ENCODE assay signal across 6 cellular contexts in the genomic region with DNA sequence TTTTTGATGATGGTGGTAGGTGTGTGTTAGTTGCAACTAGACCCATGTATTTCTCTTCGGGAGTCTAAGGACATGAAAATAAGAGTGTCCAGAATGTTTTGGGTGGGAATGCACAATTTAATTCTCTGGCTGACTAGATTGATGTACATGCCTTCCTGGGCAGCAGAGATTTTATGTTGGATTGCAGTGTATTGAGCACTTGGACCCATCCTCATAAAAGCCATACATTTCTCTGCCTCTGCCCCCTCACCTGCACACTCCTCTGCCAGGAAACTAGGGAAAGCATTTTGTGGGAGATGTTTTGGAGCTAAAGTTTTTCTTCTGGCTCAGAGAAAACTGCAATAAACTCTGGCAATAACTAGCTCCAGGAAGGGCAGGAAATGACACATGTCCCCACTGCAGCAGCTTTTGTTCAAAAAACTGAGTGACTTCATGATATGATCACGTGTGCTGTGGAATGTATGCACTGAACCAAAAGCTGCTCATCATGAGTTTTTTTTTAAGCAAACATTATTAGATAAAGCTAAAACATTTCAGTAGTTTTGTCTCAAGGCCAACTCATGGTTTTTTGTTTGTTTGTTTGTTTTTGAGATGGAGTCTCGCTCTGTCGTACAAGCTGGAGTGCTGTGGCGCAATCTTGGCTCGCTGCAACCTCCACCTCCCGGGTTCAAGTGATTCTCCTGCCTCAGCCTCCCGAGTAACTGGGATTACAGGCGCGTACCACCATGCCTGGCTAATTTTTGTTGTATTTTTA. TPM values are rescaled to one million over a fixed set of nuclear protein-coding genes. Genes with fewer than 3 reads are reported as not detected.
A peak's percentile ranks its signal among the peaks of the same experiment; 100 is the strongest.
DNase-seq lines count a peak whose midpoint lies in the region; ATAC-seq and TF ChIP-seq lines count a peak whose summit lies in the region.

No MANE protein-coding gene starts in this region.

- TF ChIP-seq CTCF in HCT116 (IDR thresholded peaks at IDR 0.05 in 2 of 3, conservative IDR thresholded peaks at IDR 0.05 in 1 of 3; ENCODE audit: borderline replicate concordance in 1 of 3, insufficient read depth in 1 of 3, low read depth in 2 of 3, low read length in 2 of 3) (no peak), mucosa of descending colon (IDR thresholded peaks at IDR 0.05) (no peak), WERI-Rb-1 (IDR thresholded peaks at IDR 0.05; ENCODE audit: low read depth, low read length) (no peak)

- RAD21 ChIA-PET in HCT116 (lab: Charles Lee; ENCODE audit: low non-redundant PET in 1 of 2, low total read pairs in 2 of 2, uncharacterized antibody in 2 of 2, unreplicated experiment in 2 of 2): interaction anchor here in 1 of 2 experiments (0.6 kb wide), 1 partner anchor 60 kb away, joined by 4 read pairs; no protein-coding TSS in a partner anchor

- POLR2A ChIA-PET in HCT116 (lab: Charles Lee): interaction anchor here (0.7 to 1.6 kb wide), 3 partner anchors 41 to 90 kb away, joined by 3 to 5 read pairs (median 4); a partner anchor contains a TSS

- H3K9me3 ChIP-seq in HCT116 (ENCODE audit: control insufficient read depth in 1 of 2, insufficient read depth in 1 of 2, low read depth in 1 of 2, low read length in 2 of 2) (no peaks in the 10 kb centered on the region), mucosa of descending colon (no peaks in the 10 kb centered on the region), WERI-Rb-1 (ENCODE audit: severe bottlenecking) (no peaks in the 10 kb centered on the region)

- peak overlapping the region; percentile 69 for H3K4me2 ChIP-seq in HCT116 (ENCODE audit: low read length)

- peak; percentile 58 for ATAC-seq in HCT116
- peak; percentile 46 for ATAC-seq in activated naive CD8-positive, alpha-beta T cell treated with anti-CD3 and anti-CD28 coated beads, Interleukin-2, amount 50 U/mL, for 24 hours
- peak; percentile 83 for ATAC-seq in mucosa of descending colon

- H3K9me2 ChIP-seq in HCT116 (ENCODE audit: insufficient read depth): no peaks in the 10 kb centered on the region

- peaks cover 13% of the 10 kb centered on the region for H3K4me1 Mint-ChIP-seq in activated naive CD8-positive, alpha-beta T cell treated with anti-CD3 and anti-CD28 coated beads, Interleukin-2, amount 50 U/mL, for 24 hours

- intact Hi-C loops in HCT116 (cut with micrococcal nuclease) (no loop called here), mucosa of descending colon (cut with DNase I, micrococcal nuclease) (no loop called here)

- H3K27ac Mint-ChIP-seq in activated naive CD8-positive, alpha-beta T cell treated with anti-CD3 and anti-CD28 coated beads, Interleukin-2, amount 50 U/mL, for 24 hours: no peak overlapping the region

- peak; percentile 27 for DNase-seq in HCT116 (ENCODE audit: low read depth, low spot score)
- DNase-seq in activated naive CD8-positive, alpha-beta T cell treated with anti-CD3 and anti-CD28 coated beads, Interleukin-2, amount 50 U/mL, for 24 hours: no peak
- no peak for DNase-seq in mucosa of descending colon
- DNase-seq in iPS-NIHi7 (ENCODE audit: extremely low spot score): no peak
- DNase-seq in UCSD-AML1 (lab: John Stamatoyannopoulos, UW; ENCODE audit: unreplicated experiment): no peak
- DNase-seq in WERI-Rb-1: no peak

- no peak overlapping the region for H2AFZ ChIP-seq in HCT116 (ENCODE audit: low read depth, low read length, poor library complexity, severe bottlenecking)

- H3K4me1 ChIP-seq in HCT116 (ENCODE audit: control insufficient read depth in 1 of 2, insufficient read depth in 2 of 2, low read length in 2 of 2): peaks cover 27 to 41% of the 10 kb centered on the region in 2 experiments
- peaks cover 11% of the 10 kb centered on the region for H3K4me1 ChIP-seq in mucosa of descending colon (ENCODE audit: low read depth)

- no peaks in the 10 kb centered on the region for H3K27me3 Mint-ChIP-seq in activated naive CD8-positive, alpha-beta T cell treated with anti-CD3 and anti-CD28 coated beads, Interleukin-2, amount 50 U/mL, for 24 hours

- H3K9me3 Mint-ChIP-seq in activated naive CD8-positive, alpha-beta T cell treated with anti-CD3 and anti-CD28 coated beads, Interleukin-2, amount 50 U/mL, for 24 hours: no peaks in the 10 kb centered on the region

- peaks cover 1% of the 10 kb centered on the region; the same call in 1 of the 2 replicates for H3K79me2 ChIP-seq in HCT116 (ENCODE audit: insufficient read depth, low read length)

- peaks cover 9% of the 10 kb centered on the region for H3K36me3 Mint-ChIP-seq in activated naive CD8-positive, alpha-beta T cell treated with anti-CD3 and anti-CD28 coated beads, Interleukin-2, amount 50 U/mL, for 24 hours (ENCODE audit: low read depth)

- peak overlapping the region; percentile 55 for H3K9ac ChIP-seq in HCT116 (ENCODE audit: low read length)

- CTCF ChIA-PET in HCT116 (lab: Charles Lee): interaction anchor here (1.6 kb wide), 1 partner anchor 9 kb away, joined by 3 read pairs; no protein-coding TSS in a partner anchor

- no peak overlapping the region for H3K4me3 Mint-ChIP-seq in activated naive CD8-positive, alpha-beta T cell treated with anti-CD3 and anti-CD28 coated beads, Interleukin-2, amount 50 U/mL, for 24 hours

- peaks cover under 1% of the 10 kb centered on the region; the same call in 1 of the 2 replicates for H4K20me1 ChIP-seq in HCT116 (ENCODE audit: insufficient read depth)

- no peaks in the 10 kb centered on the region for H3K27me3 ChIP-seq in HCT116 (ENCODE audit: insufficient read depth, low read length)
- no peaks in the 10 kb centered on the region for H3K27me3 ChIP-seq in WERI-Rb-1 (ENCODE audit: insufficient read depth, low read depth, severe bottlenecking)

- no peak for TF ChIP-seq POLR2A in HCT116 (IDR thresholded peaks at IDR 0.05; ENCODE audit: borderline replicate concordance, extremely low read depth, insufficient read depth, insufficient read length)

- peak overlapping the region in 1 of 2 experiments; percentile 37; a peak in 2 of 4 replicates for H3K4me3 ChIP-seq in HCT116 (replicated peaks in 1 of 2; ENCODE audit: low read depth in 1 of 2, low read length in 2 of 2)
- no peak overlapping the region for H3K4me3 ChIP-seq in mucosa of descending colon
- no peak overlapping the region for H3K4me3 ChIP-seq in WERI-Rb-1 (ENCODE audit: low read depth, low read length)

- no peak for TF ChIP-seq RAD21 in HCT116 (IDR thresholded peaks at IDR 0.05; ENCODE audit: low read depth)

- H3K27ac ChIP-seq in HCT116 (ENCODE audit: low read depth, low read length) (peak overlapping the region; percentile 81), WERI-Rb-1 (no peak overlapping the region)

- peaks cover 4 to 13% of the 10 kb centered on the region in 2 experiments; a peak in 3 of 4 replicates for H3K36me3 ChIP-seq in HCT116 (ENCODE audit: control insufficient read depth in 1 of 2, insufficient read depth in 2 of 2, low read length in 2 of 2)
- H3K36me3 ChIP-seq in mucosa of descending colon (ENCODE audit: low read depth): no peaks in the 10 kb centered on the region
- H3K36me3 ChIP-seq in WERI-Rb-1: peaks cover 17% of the 10 kb centered on the region

- TSS peak; percentile 81 for BruUV-seq in HCT116 (replicated peaks; lab: Mats Ljungman, UMichigan)

TF ChIP-seq in HCT116, 20 proteins besides CTCF, POLR2A, EP300 and RAD21 (continues in another document):
- TF ChIP-seq POLR2AphosphoS5 (IDR thresholded peaks at IDR 0.05; ENCODE audit: low read depth, low read length) (peak; percentile 46), ELF1 (IDR thresholded peaks at IDR 0.05; ENCODE audit: borderline replicate concordance, low read depth) (no peak), FOSL1 (IDR thresholded peaks at IDR 0.05; ENCODE audit: low read depth) (peak; percentile 49), SIN3A (IDR thresholded peaks at IDR 0.05; ENCODE audit: low read depth) (no peak), SP1 (IDR thresholded peaks at IDR 0.05; ENCODE audit: low read depth) (no peak; the same call in 1 of the 2 replicates), SRF (IDR thresholded peaks at IDR 0.05; ENCODE audit: low read depth) (0 out of 2 replicates have a peak, but pooled peaks have one; percentile 46), JUND (IDR thresholded peaks at IDR 0.05) (peak; percentile 63)
- TF ChIP-seq, protein P1, sequence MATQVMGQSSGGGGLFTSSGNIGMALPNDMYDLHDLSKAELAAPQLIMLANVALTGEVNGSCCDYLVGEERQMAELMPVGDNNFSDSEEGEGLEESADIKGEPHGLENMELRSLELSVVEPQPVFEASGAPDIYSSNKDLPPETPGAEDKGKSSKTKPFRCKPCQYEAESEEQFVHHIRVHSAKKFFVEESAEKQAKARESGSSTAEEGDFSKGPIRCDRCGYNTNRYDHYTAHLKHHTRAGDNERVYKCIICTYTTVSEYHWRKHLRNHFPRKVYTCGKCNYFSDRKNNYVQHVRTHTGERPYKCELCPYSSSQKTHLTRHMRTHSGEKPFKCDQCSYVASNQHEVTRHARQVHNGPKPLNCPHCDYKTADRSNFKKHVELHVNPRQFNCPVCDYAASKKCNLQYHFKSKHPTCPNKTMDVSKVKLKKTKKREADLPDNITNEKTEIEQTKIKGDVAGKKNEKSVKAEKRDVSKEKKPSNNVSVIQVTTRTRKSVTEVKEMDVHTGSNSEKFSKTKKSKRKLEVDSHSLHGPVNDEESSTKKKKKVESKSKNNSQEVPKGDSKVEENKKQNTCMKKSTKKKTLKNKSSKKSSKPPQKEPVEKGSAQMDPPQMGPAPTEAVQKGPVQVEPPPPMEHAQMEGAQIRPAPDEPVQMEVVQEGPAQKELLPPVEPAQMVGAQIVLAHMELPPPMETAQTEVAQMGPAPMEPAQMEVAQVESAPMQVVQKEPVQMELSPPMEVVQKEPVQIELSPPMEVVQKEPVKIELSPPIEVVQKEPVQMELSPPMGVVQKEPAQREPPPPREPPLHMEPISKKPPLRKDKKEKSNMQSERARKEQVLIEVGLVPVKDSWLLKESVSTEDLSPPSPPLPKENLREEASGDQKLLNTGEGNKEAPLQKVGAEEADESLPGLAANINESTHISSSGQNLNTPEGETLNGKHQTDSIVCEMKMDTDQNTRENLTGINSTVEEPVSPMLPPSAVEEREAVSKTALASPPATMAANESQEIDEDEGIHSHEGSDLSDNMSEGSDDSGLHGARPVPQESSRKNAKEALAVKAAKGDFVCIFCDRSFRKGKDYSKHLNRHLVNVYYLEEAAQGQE (IDR thresholded peaks at IDR 0.05; ENCODE audit: low read depth): no peak

RNA-seq across cellular contexts. Expression of a gene that starts 17.6 kb away (rescaled TPM):
- total RNA-seq in HCT116 (2021; ENCODE audit: unreplicated experiment) (10.2 TPM), mucosa of descending colon (10 to 100 TPM; 21.8 to 29.7 (median 23.5) TPM)
- 4.1 and 7.4 TPM in 2 replicates for polyA plus RNA-seq in HCT116 (2012)

RNA-seq across cellular contexts. Expression of a gene that starts 34.2 kb away (rescaled TPM):
- 0.17 TPM for total RNA-seq in HCT116 (2021; ENCODE audit: unreplicated experiment)
- 0.02 and 0.03 TPM in 2 replicates for polyA plus RNA-seq in HCT116 (2012)
- 10 to 100 TPM in 1 of 3 donors, 1 to 10 TPM in 2; 1.6 to 18.4 (median 3.2) TPM for total RNA-seq in mucosa of descending colon

RNA-seq across cellular contexts. Expression of a gene that starts 36.6 kb away (rescaled TPM):
- total RNA-seq in HCT116 (2021; ENCODE audit: unreplicated experiment) (40.8 TPM), mucosa of descending colon (10 to 100 TPM; 38.7 to 63.0 (median 54.3) TPM)
- polyA plus RNA-seq in HCT116 (2012): 14.8 and 18.7 TPM in 2 replicates

RNA-seq across cellular contexts. Expression of a gene that starts 40.6 kb away (rescaled TPM):
- total RNA-seq in HCT116 (2021; ENCODE audit: unreplicated experiment) (60.7 TPM), mucosa of descending colon (10 to 100 TPM; 52.9 to 59.5 (median 58.6) TPM)
- 31.2 and 37.0 TPM in 2 replicates for polyA plus RNA-seq in HCT116 (2012)

RNA-seq across cellular contexts. Expression of a gene that starts 47.9 kb away (rescaled TPM):
- total RNA-seq in HCT116 (2021; ENCODE audit: unreplicated experiment) (0.20 TPM), mucosa of descending colon (1 to 10 TPM; 1.2 to 4.2 (median 3.3) TPM)
- 0.27 and 0.31 TPM in 2 replicates for polyA plus RNA-seq in HCT116 (2012)
